ENCODE assay signal across 7 cellular contexts in genomic region chr12:3076730-3077571, GRCh38. TPM values are rescaled to one million over a fixed set of nuclear protein-coding genes. Genes with fewer than 3 reads are reported as not detected.
A peak's percentile ranks its signal among the peaks of the same experiment; 100 is the strongest.
DNase-seq lines count a peak whose midpoint lies in the region; ATAC-seq, FAIRE-seq and TF ChIP-seq lines count a peak whose summit lies in the region.

A gene with protein sequence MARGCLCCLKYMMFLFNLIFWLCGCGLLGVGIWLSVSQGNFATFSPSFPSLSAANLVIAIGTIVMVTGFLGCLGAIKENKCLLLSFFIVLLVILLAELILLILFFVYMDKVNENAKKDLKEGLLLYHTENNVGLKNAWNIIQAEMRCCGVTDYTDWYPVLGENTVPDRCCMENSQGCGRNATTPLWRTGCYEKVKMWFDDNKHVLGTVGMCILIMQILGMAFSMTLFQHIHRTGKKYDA (plus strand): TSS chr12:3077379. CDS start chr12:3201194, 123,815 bp downstream.

- H3K36me3 ChIP-seq in endothelial cell of umbilical vein (ENCODE audit: control insufficient read depth in 2 of 2, extremely low read depth in 1 of 2, insufficient read depth in 2 of 2, low read length in 2 of 2) (no peaks in the 10 kb centered on the region), mucosa of descending colon (ENCODE audit: low read depth) (no peaks in the 10 kb centered on the region)

- peak; percentile 49 for FAIRE-seq in endothelial cell of umbilical vein (lab: Jason Lieb, UNC)

- H3K9me3 ChIP-seq in endothelial cell of umbilical vein (replicated peaks; ENCODE audit: control insufficient read depth, insufficient read depth, low read length) (no peaks in the 10 kb centered on the region), mucosa of descending colon (no peaks in the 10 kb centered on the region)

- H4K20me1 ChIP-seq in endothelial cell of umbilical vein (replicated peaks; ENCODE audit: control insufficient read depth, extremely low read depth, insufficient read depth, low read length), result no peaks in the 10 kb centered on the region

- peaks cover 4% of the 10 kb centered on the region for H3K79me2 ChIP-seq in endothelial cell of umbilical vein (ENCODE audit: control insufficient read depth, insufficient read depth, low read length)

- peaks cover 20% of the 10 kb centered on the region for H3K4me1 ChIP-seq in endothelial cell of umbilical vein (ENCODE audit: control insufficient read depth, extremely low read depth, insufficient read depth, low read length)
- H3K4me1 ChIP-seq in mucosa of descending colon (ENCODE audit: low read depth), result no peaks in the 10 kb centered on the region

- no peaks in the 10 kb centered on the region for H3K9me1 ChIP-seq in endothelial cell of umbilical vein (replicated peaks; ENCODE audit: control insufficient read depth, extremely low read depth, insufficient read depth, low read length)

- DNase-seq in GM13977 (ENCODE audit: low spot score) (peak; percentile 92), NCI-H510A (lab: John Stamatoyannopoulos, UW) (peak; percentile 38), activated T-cell treated with anti-CD3 and anti-CD28 coated beads for 1 hour (ENCODE audit: low read depth) (peak; percentile 65), endothelial cell of umbilical vein (ENCODE audit: low read depth, low spot score) (peak; percentile 71), mucosa of descending colon (peak; percentile 69 to 79 (median 75))
- DNase-seq in stimulated activated CD8-positive, alpha-beta memory T cell treated with anti-CD3 and anti-CD28 coated beads, Interleukin-4, amount 100 ng/mL, for 1 hour (ENCODE audit: low read depth in 2 of 2, low spot score in 1 of 2), result peak; percentile 47 to 51

- dilution Hi-C loops in endothelial cell of umbilical vein (cut with MboI; ENCODE audit: extremely low pct_ligation_motif_present, low sequenced_read_pairs), result loop anchor here (10.0 kb wide), 1 partner anchor 198 kb away; no protein-coding TSS in a partner anchor

- H3K9ac ChIP-seq in endothelial cell of umbilical vein (replicated peaks; ENCODE audit: extremely low read depth, insufficient read depth, low read length), result peak within 1 kb of the TSS; percentile 62

- H3K27me3 ChIP-seq in endothelial cell of umbilical vein (ENCODE audit: control insufficient read depth in 2 of 2, insufficient read depth in 2 of 2, low read length in 2 of 2), result no peaks in the 10 kb centered on the region

- POLR2A ChIA-PET in endothelial cell of umbilical vein (lab: Charles Lee), result interaction anchor here (0.6 kb wide), 1 partner anchor 46 kb away, joined by 3 read pairs; no protein-coding TSS in a partner anchor

- H2AFZ ChIP-seq in endothelial cell of umbilical vein (ENCODE audit: low read depth, low read length), result peak within 1 kb of the TSS; percentile 67

- intact Hi-C loops in endothelial cell of umbilical vein (cut with micrococcal nuclease), result no loop called here
- intact Hi-C loops in mucosa of descending colon (cut with DNase I, micrococcal nuclease), result no loop called here

- CTCF ChIA-PET in endothelial cell of umbilical vein (lab: Charles Lee), result interaction anchor here (0.9 to 9.8 kb wide), 4 partner anchors 10 to 200 kb away, joined by 3 to 222 read pairs (median 6); no protein-coding TSS in a partner anchor

- H3K4me3 ChIP-seq in endothelial cell of umbilical vein (replicated peaks in 1 of 3; ENCODE audit: insufficient read depth in 1 of 3, low read depth in 1 of 3, low read length in 3 of 3) (peak within 1 kb of the TSS; percentile 60 to 82 (median 80)), mucosa of descending colon (peak within 1 kb of the TSS; percentile 51)

- peak; percentile 73 for ATAC-seq in HG02885 (IDR thresholded peaks at IDR 0.05; ENCODE audit: poor library complexity, unreplicated experiment)
- peak; percentile 95 for ATAC-seq in mucosa of descending colon

- peak within 1 kb of the TSS; percentile 65 for H3K27ac ChIP-seq in endothelial cell of umbilical vein (ENCODE audit: insufficient read depth, low read depth, low read length)

- no peak for TF ChIP-seq POLR2A in endothelial cell of umbilical vein (IDR thresholded peaks at IDR 0.05; ENCODE audit: low read depth, low read length)

- TF ChIP-seq CTCF in GM13977 (IDR thresholded peaks at IDR 0.05; ENCODE audit: extremely low read depth, insufficient read depth, missing control alignments) (no peak), endothelial cell of umbilical vein (IDR thresholded peaks at IDR 0.05; ENCODE audit: extremely low read depth in 1 of 2, insufficient read depth in 1 of 2, low read depth in 1 of 2, low read length in 2 of 2) (no peak), mucosa of descending colon (IDR thresholded peaks at IDR 0.05) (no peak)

- peak within 1 kb of the TSS; percentile 97 for H3K4me2 ChIP-seq in endothelial cell of umbilical vein (ENCODE audit: insufficient read depth, low read length)

- in situ Hi-C loops in GM13977 (cut with MboI; ENCODE audit: low pct_unique_long_range_greater_than_20kb, low sequenced_read_pairs, unreplicated experiment), result no loop called here

- BruUV-seq in endothelial cell of umbilical vein (replicated peaks; lab: Mats Ljungman, UMichigan), result TSS peak; percentile 60

TF ChIP-seq in endothelial cell of umbilical vein, 7 proteins besides CTCF, POLR2A, EP300 and RAD21:
- no peak for TF ChIP-seq FOS (IDR thresholded peaks at IDR 0.05; ENCODE audit: borderline replicate concordance, insufficient read depth, low read length)
- no peak for TF ChIP-seq MYC (IDR thresholded peaks at IDR 0.05; ENCODE audit: low read depth, low read length)
- TF ChIP-seq JUN (IDR thresholded peaks at IDR 0.05; ENCODE audit: borderline replicate concordance, insufficient read depth, insufficient read length, low read depth), result no peak
- TF ChIP-seq GATA2 (IDR thresholded peaks at IDR 0.05; ENCODE audit: insufficient read depth, insufficient read length, low read depth, low read length), result no peak
- TF ChIP-seq MAX (IDR thresholded peaks at IDR 0.05; ENCODE audit: insufficient read depth, insufficient read length), result no peak
- no peak for TF ChIP-seq EZH2 (IDR thresholded peaks at IDR 0.05; ENCODE audit: borderline replicate concordance, low read depth, low read length, severe bottlenecking)
- TF ChIP-seq POLR2AphosphoS5 (IDR thresholded peaks at IDR 0.05; ENCODE audit: insufficient read depth, low read depth, low read length), result no peak
TF ChIP-seq in endothelial cell of umbilical vein: peak in this region for 0.

RNA-seq across cellular contexts. Expression of the gene that starts here (rescaled TPM):
- total RNA-seq in endothelial cell of umbilical vein, result 55.1 and 66.8 TPM in 2 replicates
- polyA plus RNA-seq in endothelial cell of umbilical vein, result 43.3 and 46.8 TPM in 2 replicates
- polyA plus RNA-seq in endothelial cell of umbilical vein (2011; cell fraction: cytosol; rRNA removed), result 48.4 and 54.9 TPM in 2 replicates
- 58.7 and 68.7 TPM in 2 replicates for polyA plus RNA-seq in endothelial cell of umbilical vein (2011; cell fraction: nucleus; rRNA removed)
- polyA plus RNA-seq in endothelial cell of umbilical vein (2012), result 39.4 and 63.3 TPM in 2 replicates
- polyA minus RNA-seq in endothelial cell of umbilical vein, result 74.6 and 116 TPM in 2 replicates
- 1.0 TPM for polyA minus RNA-seq in endothelial cell of umbilical vein (2011; cell fraction: cytosol; rRNA and poly(A)+ RNA removed)
- polyA minus RNA-seq in endothelial cell of umbilical vein (2011; cell fraction: nucleus; rRNA and poly(A)+ RNA removed), result 25.0 and 34.3 TPM in 2 replicates
- 10 to 100 TPM in 1 of 3 donors, 1 to 10 TPM in 2; 4.7 to 28.4 (median 8.5) TPM for total RNA-seq in mucosa of descending colon

Comparison
In these comparisons a context has a peak if more than half of its experiments do, and no peak if none do; other contexts are left out.
1. Peak in every context shown above with its lines: DNase-seq, ATAC-seq, H3K4me3 ChIP-seq and H3K27ac ChIP-seq.
2. DNase-seq: peak in every context shown above with its lines; median percentile 92 in GM13977; 75 in mucosa of descending colon; 71 in endothelial cell of umbilical vein; 65 in activated T-cell treated with anti-CD3 and anti-CD28 coated beads for 1 hour; 49 in stimulated activated CD8-positive, alpha-beta memory T cell treated with anti-CD3 and anti-CD28 coated beads, Interleukin-4, amount 100 ng/mL, for 1 hour; 38 in NCI-H510A.